ENCODE assay signal across 18 cellular contexts in genomic region chr22:29627196-29627535, GRCh38.
"Had no signal": no experiment of that assay in that cellular context is flagged by ENCODE, and none has a peak within 500 bp of the region (broad histone marks: within the 10 kb centered on the region; RNA-seq: fewer than 3 reads in every experiment).

No MANE protein-coding gene starts in this region.

- H3K4me3 ChIP-seq: coronary artery, hepatocyte, lower lobe of right lung, psoas muscle, right lobe of liver, testis had no signal

- DNase-seq: activated CD4-positive, alpha-beta T cell treated with anti-CD3 and anti-CD28 coated beads for 4 hours; activated CD8-positive, alpha-beta memory T cell treated with anti-CD3 and anti-CD28 coated beads, Interleukin-2, amount 50 U/mL, for 48 hours; activated CD8-positive, alpha-beta T cell treated with anti-CD3 and anti-CD28 coated beads for 36 hours; activated naive CD4-positive, alpha-beta T cell treated with Interleukin-2 at 50 U/mL for 16 hours; activated naive CD8-positive, alpha-beta T cell treated with anti-CD3 and anti-CD28 coated beads, Interleukin-2, amount 50 U/mL, for 24 hours; caudate nucleus; effector CD4-positive, alpha-beta T cell; lower lobe of right lung; naive thymus-derived CD8-positive, alpha-beta T cell; nucleus accumbens; psoas muscle; right lobe of liver; stimulated activated CD4-positive, alpha-beta T cell treated with anti-CD3 and anti-CD28 coated beads, Interleukin-4, amount 100 ng/mL, for 1 hour; T-cell; T1000; testis had no signal

- H3K9me3 ChIP-seq: lower lobe of right lung, psoas muscle, right lobe of liver, testis had no signal

- H3K27ac ChIP-seq: coronary artery, hepatocyte, lower lobe of right lung, psoas muscle, right lobe of liver, testis had no signal

- H3K4me2 ChIP-seq: hepatocyte had no signal

- H3K36me3 ChIP-seq: lower lobe of right lung, right lobe of liver had no signal

- H3K27me3 ChIP-seq: hepatocyte, right lobe of liver, testis had no signal

- ATAC-seq: activated CD8-positive, alpha-beta T cell treated with anti-CD3 and anti-CD28 coated beads for 36 hours; activated naive CD8-positive, alpha-beta T cell treated with anti-CD3 and anti-CD28 coated beads, Interleukin-2, amount 50 U/mL, for 24 hours; lower lobe of right lung; naive thymus-derived CD8-positive, alpha-beta T cell; psoas muscle; right lobe of liver; T-cell had no signal

- H2AFZ ChIP-seq: hepatocyte had no signal
